ENCODE assay signal across 8 cellular contexts in the genomic region with DNA sequence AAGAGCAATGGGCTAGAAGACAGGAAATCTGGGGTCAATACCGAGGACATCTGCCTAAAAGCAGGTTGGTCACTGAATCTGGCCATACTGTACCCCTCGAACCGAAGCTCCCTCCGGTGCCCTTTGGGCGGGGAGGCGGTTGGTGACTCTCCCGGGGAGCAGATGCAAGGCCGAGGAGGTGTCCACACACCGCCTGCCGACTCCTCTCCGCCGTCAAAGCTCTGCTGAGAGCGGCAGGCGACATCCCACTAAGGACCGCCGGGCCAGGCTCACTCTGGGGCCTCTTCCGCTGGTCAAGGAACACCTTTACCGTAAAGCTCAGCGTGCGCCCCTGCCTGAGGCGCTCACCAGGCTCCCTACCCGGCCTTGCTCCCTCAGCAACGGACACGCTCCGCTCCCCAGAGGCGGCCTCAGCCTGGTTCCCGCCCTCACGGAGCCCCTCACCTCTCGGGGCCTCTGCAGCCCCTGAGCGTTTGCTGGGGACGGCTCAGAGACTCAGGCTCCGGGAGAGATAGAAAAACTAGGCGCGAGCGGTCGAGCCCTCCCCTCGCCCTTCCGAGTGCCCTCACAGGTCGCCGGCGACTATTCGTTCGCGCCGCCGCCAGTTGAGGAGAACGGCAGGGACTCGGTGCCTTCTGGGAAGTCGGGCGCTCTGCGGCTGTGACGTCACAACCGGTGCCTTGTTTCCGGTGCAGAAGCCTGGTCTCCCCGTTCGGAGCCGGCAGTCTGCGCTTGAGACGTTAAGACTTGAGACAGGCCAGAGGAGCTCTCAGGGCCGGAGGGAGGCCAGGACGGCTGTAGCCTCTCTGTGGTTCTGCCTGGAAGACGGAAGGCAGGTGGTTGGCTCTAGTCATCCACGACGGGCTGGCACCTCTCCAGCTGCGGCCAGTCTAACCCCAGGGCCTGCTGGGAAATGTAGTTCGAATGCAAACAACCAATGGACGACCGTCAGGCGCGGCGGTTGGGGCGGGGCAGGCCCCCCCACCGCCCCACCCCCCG. TPM values are rescaled to one million over a fixed set of nuclear protein-coding genes. Genes with fewer than 3 reads are reported as not detected.
A peak's percentile ranks its signal among the peaks of the same experiment; 100 is the strongest.
DNase-seq lines count a peak whose midpoint lies in the region; ATAC-seq and TF ChIP-seq lines count a peak whose summit lies in the region.

A gene with protein sequence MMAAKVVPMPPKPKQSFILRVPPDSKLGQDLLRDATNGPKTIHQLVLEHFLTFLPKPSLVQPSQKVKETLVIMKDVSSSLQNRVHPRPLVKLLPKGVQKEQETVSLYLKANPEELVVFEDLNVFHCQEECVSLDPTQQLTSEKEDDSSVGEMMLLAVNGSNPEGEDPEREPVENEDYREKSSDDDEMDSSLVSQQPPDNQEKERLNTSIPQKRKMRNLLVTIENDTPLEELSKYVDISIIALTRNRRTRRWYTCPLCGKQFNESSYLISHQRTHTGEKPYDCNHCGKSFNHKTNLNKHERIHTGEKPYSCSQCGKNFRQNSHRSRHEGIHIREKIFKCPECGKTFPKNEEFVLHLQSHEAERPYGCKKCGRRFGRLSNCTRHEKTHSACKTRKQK (minus strand): TSS at position 616 of the 999 bp plus-strand sequence. CDS start 1,403 bp downstream, outside the sequence.

- peaks cover 33% of the 10 kb centered on the region for H3K4me1 Mint-ChIP-seq in activated naive CD8-positive, alpha-beta T cell (ENCODE audit: low read depth)
- H3K4me1 Mint-ChIP-seq in glutamatergic neuron (ENCODE audit: low read depth, unreplicated experiment): peaks cover 5% of the 10 kb centered on the region

- peaks cover 30% of the 10 kb centered on the region for H3K36me3 ChIP-seq in osteoblast (ENCODE audit: insufficient read depth, low read length)
- peaks cover 30% of the 10 kb centered on the region for H3K36me3 ChIP-seq in thoracic aorta

- H4K20me1 ChIP-seq in osteoblast (ENCODE audit: insufficient read depth, low read length): no peaks in the 10 kb centered on the region

- peak within 1 kb of the TSS; percentile 94 for H3K4me3 Mint-ChIP-seq in activated naive CD8-positive, alpha-beta T cell
- peak within 1 kb of the TSS; percentile 97 for H3K4me3 Mint-ChIP-seq in glutamatergic neuron (ENCODE audit: unreplicated experiment)

- peak within 1 kb of the TSS; percentile 96 for H3K4me2 ChIP-seq in osteoblast (ENCODE audit: insufficient read depth, low read length)

- H3K79me2 ChIP-seq in osteoblast (ENCODE audit: insufficient read depth, low read length): peaks cover 23% of the 10 kb centered on the region

- H2AFZ ChIP-seq in osteoblast (ENCODE audit: low read length): peak within 1 kb of the TSS; percentile 100

- peaks cover 8% of the 10 kb centered on the region for H3K4me1 ChIP-seq in osteoblast (ENCODE audit: insufficient read depth, low read length)
- peaks cover 6 to 15% of the 10 kb centered on the region in 2 donors for H3K4me1 ChIP-seq in thoracic aorta (ENCODE audit: control insufficient read depth in 1 of 2, low read depth in 2 of 2)

- ATAC-seq in HG02642 (IDR thresholded peaks at IDR 0.05; ENCODE audit: poor library complexity, unreplicated experiment): peak; percentile 92
- ATAC-seq in thoracic aorta (ENCODE audit: insufficient number of reproducible peaks, low FRiP score, low read depth): peak; percentile 83

- peaks cover 32% of the 10 kb centered on the region for H3K36me3 Mint-ChIP-seq in activated naive CD8-positive, alpha-beta T cell
- H3K36me3 Mint-ChIP-seq in glutamatergic neuron (ENCODE audit: unreplicated experiment): peaks cover 27% of the 10 kb centered on the region

- H3K27ac ChIP-seq in osteoblast (ENCODE audit: low read depth, low read length) (peak within 1 kb of the TSS; percentile 98), thoracic aorta (peak within 1 kb of the TSS; percentile 97)

- H3K9me3 ChIP-seq in osteoblast (ENCODE audit: low read depth, low read length) (no peaks in the 10 kb centered on the region), thoracic aorta (no peaks in the 10 kb centered on the region)

- DNase-seq in NCI-H1105 treated with DMSO at 0.1 percent for 48 hours (lab: John Stamatoyannopoulos, UW): peak; percentile 86
- DNase-seq in SKM-1 treated with dmso at 0.1 percent for 144 hours (lab: John Stamatoyannopoulos, UW; ENCODE audit: unreplicated experiment): peak; percentile 92
- peak; percentile 96 for DNase-seq in glutamatergic neuron
- DNase-seq in osteoblast (ENCODE audit: insufficient read length, low spot score, missing footprints): peak; percentile 99
- peak; percentile 82 for DNase-seq in thoracic aorta (ENCODE audit: low spot score)

- H3K4me3 ChIP-seq in osteoblast (ENCODE audit: insufficient read depth, low read length): peak within 1 kb of the TSS; percentile 99
- peak within 1 kb of the TSS; percentile 93 for H3K4me3 ChIP-seq in thoracic aorta

- H3K27me3 ChIP-seq in osteoblast (ENCODE audit: insufficient read depth, low read length) (no peaks in the 10 kb centered on the region), thoracic aorta (replicated peaks; ENCODE audit: insufficient read depth) (no peaks in the 10 kb centered on the region)

- TF ChIP-seq CTCF in glutamatergic neuron (IDR thresholded peaks at IDR 0.05; ENCODE audit: partially characterized antibody, unreplicated experiment) (no peak), osteoblast (IDR thresholded peaks at IDR 0.05; ENCODE audit: extremely low read depth, low read depth, low read length) (no peak), thoracic aorta (IDR thresholded peaks at IDR 0.05) (no peak)

- H3K9me3 Mint-ChIP-seq in activated naive CD8-positive, alpha-beta T cell (ENCODE audit: low read depth): peaks cover 4% of the 10 kb centered on the region
- H3K9me3 Mint-ChIP-seq in glutamatergic neuron (ENCODE audit: unreplicated experiment): peaks cover 11% of the 10 kb centered on the region

- peak; percentile 87 for TF ChIP-seq POLR2A in GM10847 (IDR thresholded peaks at IDR 0.05; ENCODE audit: extremely low read depth, insufficient read length)

- no peaks in the 10 kb centered on the region for H3K27me3 Mint-ChIP-seq in activated naive CD8-positive, alpha-beta T cell
- H3K27me3 Mint-ChIP-seq in glutamatergic neuron (ENCODE audit: unreplicated experiment): peaks cover 3% of the 10 kb centered on the region

- H3K27ac Mint-ChIP-seq in activated naive CD8-positive, alpha-beta T cell: peak within 1 kb of the TSS; percentile 93
- H3K27ac Mint-ChIP-seq in glutamatergic neuron (ENCODE audit: unreplicated experiment): peak within 1 kb of the TSS; percentile 93

RNA-seq across cellular contexts. Expression of the gene that starts here (rescaled TPM):
- total RNA-seq in glutamatergic neuron (ENCODE audit: unreplicated experiment): 12.2 TPM
- total RNA-seq in osteoblast: 11.5 and 11.6 TPM in 2 replicates
- 10 to 100 TPM in 1 of 2 donors, 1 to 10 TPM in 1; 1.2 to 11.1 TPM for total RNA-seq in thoracic aorta

Comparison
In these comparisons a context has a peak if more than half of its experiments do, and no peak if none do; other contexts are left out.
1. Peak in every context shown above with its lines: DNase-seq, ATAC-seq, H3K4me3 ChIP-seq and H3K27ac ChIP-seq.